1 cellular context compared by ENCODE assay signal in genomic region chr12:5262450-5262849, GRCh38.
TF ChIP-seq lines count a peak whose summit lies in the region.

No MANE protein-coding gene starts in this region.

TF ChIP-seq in WTC11, 78 proteins besides CTCF, POLR2A, EP300 and RAD21 (continued from another document):
- TF ChIP-seq ZNF532 (CRISPR knock-in tag; IDR thresholded peaks at IDR 0.05; ENCODE audit: borderline replicate concordance) (no peak), TEAD1 (CRISPR knock-in tag; IDR thresholded peaks at IDR 0.05) (no peak)
